ENCODE assay signal across 2 cellular contexts in genomic region chr11:91005458-91005857, GRCh38.
TF ChIP-seq lines count a peak whose summit lies in the region.

No MANE protein-coding gene starts in this region.

TF ChIP-seq in A549, 52 proteins besides CTCF, POLR2A, EP300 and RAD21:
- no peak for TF ChIP-seq PBX3 (IDR thresholded peaks at IDR 0.05)
- TF ChIP-seq MAFK (IDR thresholded peaks at IDR 0.05; ENCODE audit: partially characterized antibody): peak; percentile 97

TF ChIP-seq in K562, 482 proteins besides CTCF, POLR2A, EP300 and RAD21 (continued from another document):
- no peak for TF ChIP-seq THAP7 (CRISPR knock-in tag; IDR thresholded peaks at IDR 0.05)
- TF ChIP-seq ZNF316 (IDR thresholded peaks at IDR 0.05): peak; percentile 88
- no peak for TF ChIP-seq SMAD2 (IDR thresholded peaks at IDR 0.05; ENCODE audit: low read depth, low read length)
- TF ChIP-seq CHD4 (IDR thresholded peaks at IDR 0.05; ENCODE audit: insufficient read depth, insufficient replicate concordance, low read depth, low read length, poor library complexity, severe bottlenecking): no peak
- TF ChIP-seq MAFK (IDR thresholded peaks at IDR 0.05; ENCODE audit: low read length): peak; percentile 95
- TF ChIP-seq DMBX1 (CRISPR knock-in tag; IDR thresholded peaks at IDR 0.05; ENCODE audit: borderline replicate concordance): no peak
- peak; percentile 68 for TF ChIP-seq C11orf30 (IDR thresholded peaks at IDR 0.05; ENCODE audit: low read depth)
- TF ChIP-seq ZNF551 (CRISPR knock-in tag; IDR thresholded peaks at IDR 0.05): no peak
- peak; percentile 91 for TF ChIP-seq MAFF (IDR thresholded peaks at IDR 0.05; ENCODE audit: low read length)
- TF ChIP-seq NFYB (IDR thresholded peaks at IDR 0.05; ENCODE audit: extremely low read depth, insufficient read length): no peak
- no peak for TF ChIP-seq PHB (CRISPR knock-in tag; IDR thresholded peaks at IDR 0.05)
- no peak for TF ChIP-seq ETS2 (tag; IDR thresholded peaks at IDR 0.05; ENCODE audit: borderline replicate concordance, poor library complexity, severe bottlenecking)
- TF ChIP-seq ZNF639 (CRISPR knock-in tag; conservative IDR thresholded peaks at IDR 0.05 in 1 of 2, IDR thresholded peaks at IDR 0.05 in 1 of 2): no peak
- no peak for TF ChIP-seq IRF9 (tag; IDR thresholded peaks at IDR 0.05)
- TF ChIP-seq TCF7 (IDR thresholded peaks at IDR 0.05; ENCODE audit: borderline replicate concordance): no peak
- no peak for TF ChIP-seq CREB1 (IDR thresholded peaks at IDR 0.05)
- TF ChIP-seq CREB1 (CRISPR knock-in tag; IDR thresholded peaks at IDR 0.05): no peak
- TF ChIP-seq THAP12 (CRISPR knock-in tag; IDR thresholded peaks at IDR 0.05): no peak
- no peak for TF ChIP-seq SAP30 (IDR thresholded peaks at IDR 0.05; ENCODE audit: borderline replicate concordance, insufficient read depth, low read depth, low read length, poor library complexity, severe bottlenecking)
- no peak for TF ChIP-seq HIVEP1 (CRISPR knock-in tag; IDR thresholded peaks at IDR 0.05)
- TF ChIP-seq IRF1 (CRISPR knock-in tag; IDR thresholded peaks at IDR 0.05; ENCODE audit: borderline replicate concordance): no peak
- TF ChIP-seq NBN (IDR thresholded peaks at IDR 0.05; ENCODE audit: low read depth): no peak
- peak; percentile 66 for TF ChIP-seq MAFG (tag; conservative IDR thresholded peaks at IDR 0.05)
- TF ChIP-seq ATF1 (CRISPR knock-in tag; IDR thresholded peaks at IDR 0.05): no peak
- TF ChIP-seq ATF1 (tag; IDR thresholded peaks at IDR 0.05): no peak
- no peak for TF ChIP-seq PYGO2 (tag; IDR thresholded peaks at IDR 0.05)
- TF ChIP-seq HNRNPK (IDR thresholded peaks at IDR 0.05; ENCODE audit: low read depth, low read length, poor library complexity, severe bottlenecking): no peak
